16 cellular contexts compared by ENCODE assay signal in genomic region chr4:36944227-36944626, GRCh38.
DNase-seq lines count a peak whose midpoint lies in the region; FAIRE-seq and TF ChIP-seq lines count a peak whose summit lies in the region.
"Had no signal": no experiment of that assay in that cellular context is flagged by ENCODE, and none has a peak within 500 bp of the region (broad histone marks: within the 10 kb centered on the region; RNA-seq: fewer than 3 reads in every experiment).

No MANE protein-coding gene starts in this region.

- H2AFZ ChIP-seq in osteoblast (ENCODE audit: low read length) (no peak overlapping the region), mammary epithelial cell (ENCODE audit: low read depth, low read length) (no peak overlapping the region)

- dilution Hi-C loops in mammary epithelial cell (cut with HindIII; ENCODE audit: low sequenced_read_pairs) = no loop called here

- DNase-seq in SHP77 treated with DMSO at 0.1 percent for 48 hours (lab: John Stamatoyannopoulos, UW) (peak; percentile 33), SHP77 (lab: John Stamatoyannopoulos, UW) (no peak), NCI-H69 (lab: John Stamatoyannopoulos, UW) (peak; percentile 16), middle frontal gyrus (ENCODE audit: extremely low spot score, low spot score) (peak; percentile 6), osteoblast (ENCODE audit: insufficient read length, low spot score, missing footprints) (no peak), GM12892 (ENCODE audit: insufficient read length) (no peak), mammary epithelial cell (no peak)
- DNase-seq: 8988T, EL, GF-D8, Kasumi-1, NCI-H187 treated with DMSO at 0.1 percent for 48 hours, NCI-H226, NCI-H524, OCI-M1 had no signal

- H4K20me1 ChIP-seq in osteoblast (ENCODE audit: insufficient read depth, low read length) (no peaks in the 10 kb centered on the region), mammary epithelial cell (ENCODE audit: insufficient read depth, low read length) (no peaks in the 10 kb centered on the region)

- BruUV-seq in mammary epithelial cell (replicated peaks; lab: Mats Ljungman, UMichigan) = no TSS peak

- H3K4me2 ChIP-seq in osteoblast (ENCODE audit: insufficient read depth, low read length) (no peak overlapping the region), mammary epithelial cell (ENCODE audit: insufficient read depth, low read depth, low read length) (no peak overlapping the region)

- H3K27ac ChIP-seq in osteoblast (ENCODE audit: low read depth, low read length) (no peak overlapping the region), mammary epithelial cell (ENCODE audit: insufficient read depth, low read depth, low read length) (no peak overlapping the region)

- H3K9ac ChIP-seq in mammary epithelial cell (ENCODE audit: insufficient read depth, low read length) = no peak overlapping the region

- H3K9me3 ChIP-seq in osteoblast (ENCODE audit: low read depth, low read length) = no peaks in the 10 kb centered on the region
- H3K9me3 ChIP-seq in mammary epithelial cell (replicated peaks; ENCODE audit: insufficient read depth, low read length) = peaks cover 5% of the 10 kb centered on the region

- no peak for TF ChIP-seq POLR2A in GM12892 (IDR thresholded peaks at IDR 0.05; ENCODE audit: low read depth, low read length)

- 63% methylated on average over 2 of the region's 2 CpGs for WGBS in mammary epithelial cell (ENCODE audit: low coverage, missing lambda C conversion rate)

- CTCF ChIA-PET in mammary epithelial cell (lab: Charles Lee; ENCODE audit: low non-redundant PET) = no interaction called here

- H3K36me3 ChIP-seq in osteoblast (ENCODE audit: insufficient read depth, low read length) (no peaks in the 10 kb centered on the region), mammary epithelial cell (ENCODE audit: insufficient read depth, low read length) (no peaks in the 10 kb centered on the region)

- no peaks in the 10 kb centered on the region for H3K4me1 ChIP-seq in osteoblast (ENCODE audit: insufficient read depth, low read length)
- no peaks in the 10 kb centered on the region for H3K4me1 ChIP-seq in mammary epithelial cell (ENCODE audit: insufficient read depth, low read length)

- H3K79me2 ChIP-seq in osteoblast (ENCODE audit: insufficient read depth, low read length) (no peaks in the 10 kb centered on the region), mammary epithelial cell (ENCODE audit: insufficient read depth, low read length) (no peaks in the 10 kb centered on the region)

- no peaks in the 10 kb centered on the region for H3K27me3 ChIP-seq in osteoblast (ENCODE audit: insufficient read depth, low read length)
- H3K27me3 ChIP-seq in mammary epithelial cell (ENCODE audit: insufficient read depth, low read length) = no peaks in the 10 kb centered on the region

- no peak for FAIRE-seq in GM12892 (lab: Jason Lieb, UNC)
- FAIRE-seq: RCC 7860 had no signal

- TF ChIP-seq CTCF in osteoblast (IDR thresholded peaks at IDR 0.05; ENCODE audit: extremely low read depth, low read depth, low read length) (no peak), mammary epithelial cell (conservative IDR thresholded peaks at IDR 0.05 in 1 of 2, IDR thresholded peaks at IDR 0.05 in 1 of 2; ENCODE audit: extremely low read depth in 1 of 2, insufficient read depth in 1 of 2, low read depth in 1 of 2, low read length in 2 of 2) (no peak)

- intact Hi-C loops in mammary epithelial cell (cut with micrococcal nuclease) = no loop called here

- H3K4me3 ChIP-seq in osteoblast (ENCODE audit: insufficient read depth, low read length) (no peak overlapping the region), mammary epithelial cell (replicated peaks in 1 of 3; ENCODE audit: insufficient read depth in 1 of 3, low read depth in 2 of 3, low read length in 3 of 3) (no peak overlapping the region)

- in situ Hi-C loops in mammary epithelial cell (cut with MboI; ENCODE audit: low sequenced_read_pairs in 2 of 2) = no loop called here

Comparison
In these comparisons a context has a peak if more than half of its experiments do, and no peak if none do; other contexts are left out.
1. DNase-seq: peak in SHP77 treated with DMSO at 0.1 percent for 48 hours (single experiment), NCI-H69 (single experiment) and middle frontal gyrus (single experiment); none in SHP77 (0 of 2), osteoblast (single experiment), GM12892 (single experiment) and mammary epithelial cell (single experiment).